In genomic region chr7:3034591-3035150, GRCh38 we compare ENCODE assay signal across 1 cellular context.
TF ChIP-seq lines count a peak whose summit lies in the region.

No MANE protein-coding gene starts in this region.

TF ChIP-seq in GM23338, 12 proteins besides CTCF, POLR2A, EP300 and RAD21 (continued from another document):
- no peak for TF ChIP-seq ZNF462 (CRISPR knock-in tag; IDR thresholded peaks at IDR 0.05)
- TF ChIP-seq POLR2AphosphoS5 (IDR thresholded peaks at IDR 0.05; ENCODE audit: low read depth): no peak
- TF ChIP-seq JUNB (IDR thresholded peaks at IDR 0.05; ENCODE audit: unreplicated experiment): no peak
